31 cellular contexts compared by ENCODE assay signal in genomic region chr15:56987286-56987685, GRCh38.
"Had no signal": no experiment of that assay in that cellular context is flagged by ENCODE, and none has a peak within 500 bp of the region (broad histone marks: within the 10 kb centered on the region; RNA-seq: fewer than 3 reads in every experiment).

No MANE protein-coding gene starts in this region.

- H3K27ac Mint-ChIP-seq: activated naive CD4-positive, alpha-beta T cell treated with anti-CD3 and anti-CD28 coated beads for 36 hours; activated naive CD8-positive, alpha-beta T cell treated with anti-CD3 and anti-CD28 coated beads for 36 hours; activated T-helper 1 cell treated with anti-CD3 and anti-CD28 coated beads, Interleukin-12 subunit alpha, Interleukin-12 subunit beta, Interleukin-2, Interleukin-4 antibody, amounts not matched to agents 30 ng/mL and 10 ng/mL and 1 ng/mL, durations not matched to agents 14 hours and 24 hours and 36 hours; natural killer cell treated with Interleukin-12 subunit alpha and Interleukin-12 subunit beta and Interleukin-15 and Interleukin-18, amount 100 ng/mL, for 72 hours; T-helper 2 cell treated with Interferon-gamma antibody and Interleukin-4, amounts not matched to agents 5 μg/mL and 100 μg/mL, for 36 hours had no signal

- H3K9me3 Mint-ChIP-seq: activated naive CD4-positive, alpha-beta T cell treated with anti-CD3 and anti-CD28 coated beads for 36 hours; activated naive CD8-positive, alpha-beta T cell treated with anti-CD3 and anti-CD28 coated beads for 36 hours; activated T-helper 1 cell treated with anti-CD3 and anti-CD28 coated beads, Interleukin-12 subunit alpha, Interleukin-12 subunit beta, Interleukin-2, Interleukin-4 antibody, amounts not matched to agents 30 ng/mL and 10 ng/mL and 1 ng/mL, durations not matched to agents 14 hours and 24 hours and 36 hours; natural killer cell treated with Interleukin-12 subunit alpha and Interleukin-12 subunit beta and Interleukin-15 and Interleukin-18, amount 100 ng/mL, for 72 hours; T-helper 2 cell treated with Interferon-gamma antibody and Interleukin-4, amounts not matched to agents 5 μg/mL and 100 μg/mL, for 36 hours had no signal

- H3K27me3 ChIP-seq: adrenal gland, ascending aorta, brain microvascular endothelial cell, esophagus squamous epithelium, heart right ventricle, left lung, testis, uterus had no signal

- H3K9me3 ChIP-seq: adrenal gland, ascending aorta, esophagus squamous epithelium, heart right ventricle, left lung, lower lobe of right lung, testis, uterus had no signal

- H3K36me3 Mint-ChIP-seq: natural killer cell treated with Interleukin-12 subunit alpha and Interleukin-12 subunit beta and Interleukin-15 and Interleukin-18, amount 100 ng/mL, for 72 hours had no signal

- H3K27ac ChIP-seq: adrenal gland, ascending aorta, brain microvascular endothelial cell, epithelial cell of prostate, esophagus squamous epithelium, heart right ventricle, left lung, lower lobe of right lung, testis, uterus, VCaP had no signal

- DNase-seq: activated CD4-positive, alpha-beta T cell treated with anti-CD3 and anti-CD28 coated beads for 48 hours; activated CD4-positive, alpha-beta T cell treated with anti-CD3 and anti-CD28 coated beads, Interleukin-2, amount 50 U/mL, for 48 hours; activated CD8-positive, alpha-beta memory T cell treated with anti-CD3 and anti-CD28 coated beads for 24 hours; activated effector memory CD4-positive, alpha-beta T cell treated with anti-CD3 and anti-CD28 coated beads, Interleukin-2, amount 50 U/mL, for 16 hours; activated naive CD4-positive, alpha-beta T cell treated with anti-CD3 and anti-CD28 coated beads for 36 hours; activated naive CD8-positive, alpha-beta T cell treated with anti-CD3 and anti-CD28 coated beads for 36 hours; activated T-cell treated with anti-CD3 and anti-CD28 coated beads, Interleukin-2, amount 50 U/mL, for 1 hour; adrenal gland; brain microvascular endothelial cell; cortex of kidney; esophagus squamous epithelium; foreskin melanocyte; heart right ventricle; kidney glomerular epithelial cell; left lung; lower lobe of right lung; mesendoderm; retina; stimulated activated CD4-positive, alpha-beta T cell treated with anti-CD3 and anti-CD28 coated beads, Interleukin-12 subunit alpha, Interleukin-12 subunit beta, amount 100 ng/mL, for 4 hours; stimulated activated CD4-positive, alpha-beta T cell treated with anti-CD3 and anti-CD28 coated beads, Interleukin-4, amount 100 ng/mL, for 1 hour; stimulated activated naive CD8-positive, alpha-beta T cell treated with anti-CD3 and anti-CD28 coated beads, Interleukin-15, Interleukin-2, amounts not matched to agents 100 U/mL and 50 U/mL, for 24 hours; testis; trophoblast cell; uterus had no signal

- H3K4me3 ChIP-seq: adrenal gland, ascending aorta, esophagus squamous epithelium, heart right ventricle, left lung, lower lobe of right lung, skin epidermis, testis, uterus had no signal

- H3K4me3 Mint-ChIP-seq: activated naive CD4-positive, alpha-beta T cell treated with anti-CD3 and anti-CD28 coated beads for 36 hours; activated naive CD8-positive, alpha-beta T cell treated with anti-CD3 and anti-CD28 coated beads for 36 hours; activated T-helper 1 cell treated with anti-CD3 and anti-CD28 coated beads, Interleukin-12 subunit alpha, Interleukin-12 subunit beta, Interleukin-2, Interleukin-4 antibody, amounts not matched to agents 30 ng/mL and 10 ng/mL and 1 ng/mL, durations not matched to agents 14 hours and 24 hours and 36 hours; natural killer cell treated with Interleukin-12 subunit alpha and Interleukin-12 subunit beta and Interleukin-15 and Interleukin-18, amount 100 ng/mL, for 72 hours; T-helper 2 cell treated with Interferon-gamma antibody and Interleukin-4, amounts not matched to agents 5 μg/mL and 100 μg/mL, for 36 hours had no signal

- H3K27me3 Mint-ChIP-seq: activated naive CD8-positive, alpha-beta T cell treated with anti-CD3 and anti-CD28 coated beads for 36 hours; natural killer cell treated with Interleukin-12 subunit alpha and Interleukin-12 subunit beta and Interleukin-15 and Interleukin-18, amount 100 ng/mL, for 72 hours had no signal

- H3K36me3 ChIP-seq: adrenal gland, ascending aorta, brain microvascular endothelial cell, esophagus squamous epithelium, heart right ventricle, left lung, lower lobe of right lung, uterus had no signal
